ENCODE assay signal across 9 cellular contexts in genomic region chr5:7878381-7878873, GRCh38. TPM values are rescaled to one million over a fixed set of nuclear protein-coding genes. Genes with fewer than 3 reads are reported as not detected.
DNase-seq lines count a peak whose midpoint lies in the region; ATAC-seq and TF ChIP-seq lines count a peak whose summit lies in the region.
"Had no signal": no experiment of that assay in that cellular context is flagged by ENCODE, and none has a peak within 500 bp of the region (broad histone marks: within the 10 kb centered on the region; RNA-seq: fewer than 3 reads in every experiment).

No MANE protein-coding gene starts in this region.

- no peaks in the 10 kb centered on the region for H3K27me3 Mint-ChIP-seq in CD4-positive, alpha-beta memory T cell
- no peaks in the 10 kb centered on the region for H3K27me3 Mint-ChIP-seq in type B pancreatic cell

- no peak overlapping the region for H3K4me3 Mint-ChIP-seq in CD4-positive, alpha-beta memory T cell
- no peak overlapping the region for H3K4me3 Mint-ChIP-seq in type B pancreatic cell

- intact Hi-C loops in CD4-positive, alpha-beta memory T cell (cut with micrococcal nuclease) = no loop called here
- intact Hi-C loops in PC-9 (cut with micrococcal nuclease; ENCODE audit: unreplicated experiment) = no loop called here

- H3K36me3 ChIP-seq in CD4-positive, alpha-beta memory T cell (ENCODE audit: insufficient read depth, low read length) = peaks cover 64% of the 10 kb centered on the region
- H3K36me3 ChIP-seq in tibial nerve (peaks cover 0 to 87% (median 8%) of the 10 kb centered on the region in 3 donors), PC-9 (ENCODE audit: low read depth) (peaks cover 48% of the 10 kb centered on the region)

- H3K4me1 ChIP-seq in CD4-positive, alpha-beta memory T cell (ENCODE audit: insufficient read depth, low read length) = peaks cover 44% of the 10 kb centered on the region
- H3K4me1 ChIP-seq in tibial nerve = peaks cover 0 to 18% (median 1%) of the 10 kb centered on the region in 4 donors
- no peaks in the 10 kb centered on the region for H3K4me1 ChIP-seq in PC-9 (replicated peaks; ENCODE audit: insufficient read depth)

- H3K9me3 Mint-ChIP-seq in CD4-positive, alpha-beta memory T cell = no peaks in the 10 kb centered on the region
- no peaks in the 10 kb centered on the region for H3K9me3 Mint-ChIP-seq in type B pancreatic cell

- ATAC-seq in GM19468 (IDR thresholded peaks at IDR 0.05; ENCODE audit: extremely low read depth, unreplicated experiment) (peak; percentile 93), HG03469 (IDR thresholded peaks at IDR 0.05; ENCODE audit: unreplicated experiment) (peak; percentile 98)
- ATAC-seq: HCT116 had no signal

- CTCF ChIA-PET in CD4-positive, alpha-beta memory T cell (lab: Charles Lee; ENCODE audit: partially characterized antibody) = interaction anchor here (0.8 to 1.7 kb wide), 2 partner anchors 9 to 20 kb away, joined by 3 to 7 read pairs; no protein-coding TSS in a partner anchor
- CTCF ChIA-PET in PC-9 (lab: Charles Lee) = no interaction called here

- no peaks in the 10 kb centered on the region for H3K9me3 ChIP-seq in CD4-positive, alpha-beta memory T cell (ENCODE audit: control insufficient read depth in 1 of 2, low read length in 2 of 2)
- H3K9me3 ChIP-seq in tibial nerve (no peaks in the 10 kb centered on the region), PC-9 (ENCODE audit: insufficient read depth, low read depth) (no peaks in the 10 kb centered on the region)

- no peak for TF ChIP-seq POLR2A in tibial nerve (IDR thresholded peaks at IDR 0.05)

- peak overlapping the region in 6 of 7 donors; percentile 18 to 74 (median 39) for H3K27ac Mint-ChIP-seq in CD4-positive, alpha-beta memory T cell
- no peak overlapping the region for H3K27ac Mint-ChIP-seq in type B pancreatic cell

- peaks cover 7% of the 10 kb centered on the region for H4K20me1 ChIP-seq in PC-9 (ENCODE audit: insufficient read depth)

- H3K4me1 Mint-ChIP-seq in CD4-positive, alpha-beta memory T cell = peaks cover 44 to 67% (median 57%) of the 10 kb centered on the region in 4 donors
- peaks cover 13% of the 10 kb centered on the region for H3K4me1 Mint-ChIP-seq in type B pancreatic cell (ENCODE audit: unreplicated experiment)

- POLR2A ChIA-PET in CD4-positive, alpha-beta memory T cell (lab: Charles Lee; ENCODE audit: partially characterized antibody) = interaction anchor here (0.9 kb wide), 1 partner anchor 9 kb away, joined by 3 read pairs; no protein-coding TSS in a partner anchor
- POLR2A ChIA-PET in PC-9 (lab: Charles Lee; ENCODE audit: unreplicated experiment) = no interaction called here

- no peak for DNase-seq in CD4-positive, alpha-beta memory T cell
- peak in 3 of 61 donors; percentile 39 to 69 (median 46) for DNase-seq in caudate nucleus (lab: John Stamatoyannopoulos, UW)
- DNase-seq in tibial nerve (ENCODE audit: low spot score in 2 of 2) = no peak
- DNase-seq in PC-9 = no peak
- no peak for DNase-seq in type B pancreatic cell (ENCODE audit: extremely low spot score, unreplicated experiment)
- DNase-seq in HuH-7.5 (ENCODE audit: low spot score) = no peak

- H3K4me3 ChIP-seq in CD4-positive, alpha-beta memory T cell (ENCODE audit: low read length in 2 of 2) = no peak overlapping the region
- H3K4me3 ChIP-seq in tibial nerve (no peak overlapping the region), PC-9 (no peak overlapping the region)

- H3K27me3 ChIP-seq in CD4-positive, alpha-beta memory T cell (ENCODE audit: insufficient read depth, low read length) = no peaks in the 10 kb centered on the region
- no peaks in the 10 kb centered on the region for H3K27me3 ChIP-seq in tibial nerve
- H3K27me3 ChIP-seq in PC-9 (ENCODE audit: insufficient read depth, low read depth) = no peaks in the 10 kb centered on the region

- H3K4me2 ChIP-seq in PC-9 = no peak overlapping the region

- no peak for TF ChIP-seq EP300 in tibial nerve (IDR thresholded peaks at IDR 0.05)

- H2AFZ ChIP-seq in PC-9 = no peak overlapping the region

- peaks cover 65 to 81% of the 10 kb centered on the region in 2 donors for H3K36me3 Mint-ChIP-seq in CD4-positive, alpha-beta memory T cell
- H3K36me3 Mint-ChIP-seq in type B pancreatic cell = peaks cover 47% of the 10 kb centered on the region

- H3K79me2 ChIP-seq in PC-9 (ENCODE audit: low read depth) = peaks cover 14% of the 10 kb centered on the region

- BruUV-seq in PC-9 (replicated peaks; lab: Mats Ljungman, UMichigan) = no TSS peak

- H3K9me2 ChIP-seq in PC-9 (ENCODE audit: insufficient read depth) = no peaks in the 10 kb centered on the region

- TF ChIP-seq CTCF in tibial nerve (IDR thresholded peaks at IDR 0.05) (no peak), PC-9 (conservative IDR thresholded peaks at IDR 0.05) (no peak), type B pancreatic cell (conservative IDR thresholded peaks at IDR 0.05) (no peak)

- H3F3A ChIP-seq in PC-9 (ENCODE audit: insufficient read depth, low read depth) = no peaks in the 10 kb centered on the region

- no peak overlapping the region for H3K27ac ChIP-seq in CD4-positive, alpha-beta memory T cell (ENCODE audit: low read depth, low read length)
- H3K27ac ChIP-seq in caudate nucleus (ENCODE audit: low read depth, low read length) (peak overlapping the region; percentile 48), tibial nerve (no peak overlapping the region), PC-9 (no peak overlapping the region)

RNA-seq across cellular contexts. Expression of gene MTRR, which starts 9.5 kb away (rescaled TPM):
- 100 to 1,000 TPM in 1 of 2 experiments, 10 to 100 TPM in 1; 97.1 to 107 TPM for total RNA-seq in CD4-positive, alpha-beta memory T cell
- 100 to 1,000 TPM in 1 of 2 donors, 10 to 100 TPM in 1; 50.9 to 117 TPM for polyA plus RNA-seq in CD4-positive, alpha-beta memory T cell
- total RNA-seq in tibial nerve = 10 to 100 TPM; 34.3 to 48.0 (median 41.8) TPM
- 71.5 and 72.6 TPM in 2 replicates for total RNA-seq in PC-9 (2021)
- total RNA-seq in type B pancreatic cell (ENCODE audit: low replicate concordance) = 33.7 and 49.3 TPM in 2 replicates

RNA-seq across cellular contexts. Expression of gene FASTKD3, which starts 9.6 kb away (rescaled TPM):
- 10 to 100 TPM; 11.3 to 14.0 TPM for total RNA-seq in CD4-positive, alpha-beta memory T cell
- 10 to 100 TPM; 11.1 to 17.6 TPM for polyA plus RNA-seq in CD4-positive, alpha-beta memory T cell
- total RNA-seq in tibial nerve = 10 to 100 TPM in 1 of 4 donors, 1 to 10 TPM in 3; 4.7 to 16.0 (median 8.2) TPM
- total RNA-seq in PC-9 (2021) = 17.6 and 20.6 TPM in 2 replicates
- 7.3 and 10.7 TPM in 2 replicates for total RNA-seq in type B pancreatic cell (ENCODE audit: low replicate concordance)

RNA-seq across cellular contexts. Expression of gene CFAP90, which starts 27.5 kb away (rescaled TPM):
- total RNA-seq in CD4-positive, alpha-beta memory T cell = not detected
- polyA plus RNA-seq in CD4-positive, alpha-beta memory T cell = not detected
- total RNA-seq in tibial nerve (not detected), PC-9 (2021) (not detected in 2 replicates), type B pancreatic cell (ENCODE audit: low replicate concordance) (1.3 and 5.3 TPM in 2 replicates)
